Comparison of ENCODE assay signal across 9 cellular contexts in genomic region chr5:151923865-151924264, GRCh38. TPM values are rescaled to one million over a fixed set of nuclear protein-coding genes. Genes with fewer than 3 reads are reported as not detected.
DNase-seq lines count a peak whose midpoint lies in the region; ATAC-seq and TF ChIP-seq lines count a peak whose summit lies in the region.
"Had no signal": no experiment of that assay in that cellular context is flagged by ENCODE, and none has a peak within 500 bp of the region (broad histone marks: within the 10 kb centered on the region; RNA-seq: fewer than 3 reads in every experiment).

No MANE protein-coding gene starts in this region.

- no peaks in the 10 kb centered on the region for H3K9me3 Mint-ChIP-seq in T-helper 2 cell treated with Interferon-gamma antibody and Interleukin-4, amounts not matched to agents 5 μg/mL and 100 μg/mL, for 36 hours

- peak; percentile 33; the same call in 1 of the 2 replicates for TF ChIP-seq CTCF in GM12875 (IDR thresholded peaks at IDR 0.05; ENCODE audit: borderline replicate concordance, insufficient read depth, low read depth, low read length)

- ATAC-seq in HG03520 (IDR thresholded peaks at IDR 0.05; ENCODE audit: unreplicated experiment) (no peak), HG03342 (IDR thresholded peaks at IDR 0.05; ENCODE audit: unreplicated experiment) (no peak)

- H3K27me3 Mint-ChIP-seq in T-helper 2 cell treated with Interferon-gamma antibody and Interleukin-4, amounts not matched to agents 5 μg/mL and 100 μg/mL, for 36 hours (ENCODE audit: low read depth), result peaks cover 8% of the 10 kb centered on the region

- peak; percentile 8 for DNase-seq in NCI-H510A treated with DMSO at 0.1 percent for 48 hours (lab: John Stamatoyannopoulos, UW)
- DNase-seq in dermis blood vessel endothelial cell, result peak; percentile 8
- peak; percentile 35 for DNase-seq in occipital lobe (lab: John Stamatoyannopoulos, UW)
- DNase-seq in T-helper 2 cell treated with Interferon-gamma antibody and Interleukin-4, amounts not matched to agents 5 μg/mL and 100 μg/mL, for 36 hours (ENCODE audit: low spot score), result no peak

- no peak overlapping the region for H3K4me3 Mint-ChIP-seq in T-helper 2 cell treated with Interferon-gamma antibody and Interleukin-4, amounts not matched to agents 5 μg/mL and 100 μg/mL, for 36 hours

- no peaks in the 10 kb centered on the region for H3K4me1 Mint-ChIP-seq in T-helper 2 cell treated with Interferon-gamma antibody and Interleukin-4, amounts not matched to agents 5 μg/mL and 100 μg/mL, for 36 hours (ENCODE audit: low read depth)

- H3K27ac Mint-ChIP-seq in T-helper 2 cell treated with Interferon-gamma antibody and Interleukin-4, amounts not matched to agents 5 μg/mL and 100 μg/mL, for 36 hours, result no peak overlapping the region

- H3K36me3 Mint-ChIP-seq in T-helper 2 cell treated with Interferon-gamma antibody and Interleukin-4, amounts not matched to agents 5 μg/mL and 100 μg/mL, for 36 hours (ENCODE audit: low read depth), result no peaks in the 10 kb centered on the region

- H3K4me3 ChIP-seq in GM12875 (ENCODE audit: low read depth, low read length), result no peak overlapping the region

RNA-seq across cellular contexts. Expression of gene GLRA1, which starts 0.8 kb away (rescaled TPM):
- not detected in 2 replicates for total RNA-seq in dermis blood vessel endothelial cell
- total RNA-seq in occipital lobe, result 0.16 TPM
- total RNA-seq: left colon, NCI-H460 had no signal
